In genomic region chr11:124760806-124761205, GRCh38 we compare ENCODE assay signal across 14 cellular contexts. TPM values are rescaled to one million over a fixed set of nuclear protein-coding genes. Genes with fewer than 3 reads are reported as not detected.
A peak's percentile ranks its signal among the peaks of the same experiment; 100 is the strongest.
DNase-seq lines count a peak whose midpoint lies in the region; ATAC-seq, FAIRE-seq and TF ChIP-seq lines count a peak whose summit lies in the region.
"Had no signal": no experiment of that assay in that cellular context is flagged by ENCODE, and none has a peak within 500 bp of the region (broad histone marks: within the 10 kb centered on the region; RNA-seq: fewer than 3 reads in every experiment).

No MANE protein-coding gene starts in this region.

- FAIRE-seq in H54 (lab: Jason Lieb, UNC) = no peak
- FAIRE-seq: colon had no signal

- H3K4me1 Mint-ChIP-seq in effector memory CD8-positive, alpha-beta T cell (ENCODE audit: low read depth in 2 of 2) = peaks cover 11 to 12% of the 10 kb centered on the region in 2 donors
- H3K4me1 Mint-ChIP-seq in neural crest cell = peaks cover 39% of the 10 kb centered on the region

- no peaks in the 10 kb centered on the region for H3K9me3 ChIP-seq in right cardiac atrium (ENCODE audit: control insufficient read depth, low read length)
- no peaks in the 10 kb centered on the region for H3K9me3 ChIP-seq in aorta (ENCODE audit: control insufficient read depth, low read length)

- no peak for TF ChIP-seq POLR2A in H54 (IDR thresholded peaks at IDR 0.05; ENCODE audit: low read depth, low read length)

- DNase-seq in right cardiac atrium (no peak), left ventricle myocardium superior (no peak), neural crest cell (ENCODE audit: low read depth, low spot score) (no peak), aorta (no peak), H54 (ENCODE audit: insufficient read length, low spot score) (no peak), inferior parietal cortex (ENCODE audit: extremely low spot score) (no peak)
- DNase-seq in effector memory CD8-positive, alpha-beta T cell = no peak
- DNase-seq: activated CD8-positive, alpha-beta memory T cell treated with anti-CD3 and anti-CD28 coated beads, Interleukin-2, amount 50 U/mL, for 4 hours; AML-193; NCI-H774; stimulated activated CD4-positive, alpha-beta T cell treated with anti-CD3 and anti-CD28 coated beads, Interleukin-2, amount 100 ng/mL, for 48 hours had no signal

- H3K36me3 Mint-ChIP-seq in effector memory CD8-positive, alpha-beta T cell (ENCODE audit: insufficient read depth) = peaks cover 6% of the 10 kb centered on the region
- H3K36me3 Mint-ChIP-seq in neural crest cell (ENCODE audit: low read depth) = no peaks in the 10 kb centered on the region

- intact Hi-C loops in right cardiac atrium (cut with DNase I) = loop anchor here in 3 of 4 donors (5.0 to 10.0 kb wide), 3 partner anchors 74 to 89 kb away; partner anchors contain the start of genes SIAE (in 2 of the 3) and SPA17 (in 2 of the 3)
- intact Hi-C loops in left ventricle myocardium superior (cut with micrococcal nuclease) = loop anchor here (10.0 kb wide), 1 partner anchor 96 kb away; no protein-coding TSS in a partner anchor
- intact Hi-C loops in aorta (cut with DNase I) = loop anchor here (1.0 to 10.0 kb wide), 4 partner anchors 36 to 84 kb away; no protein-coding TSS in a partner anchor

- no peak for TF ChIP-seq CTCF in neural crest cell (conservative IDR thresholded peaks at IDR 0.05)

- H3K27me3 ChIP-seq in right cardiac atrium (ENCODE audit: control insufficient read depth, insufficient read depth) = no peaks in the 10 kb centered on the region
- no peaks in the 10 kb centered on the region for H3K27me3 ChIP-seq in aorta (ENCODE audit: control insufficient read depth in 1 of 2, insufficient read depth in 2 of 2, low read length in 1 of 2)

- no peaks in the 10 kb centered on the region for H3K9me3 Mint-ChIP-seq in effector memory CD8-positive, alpha-beta T cell
- H3K9me3 Mint-ChIP-seq in neural crest cell = no peaks in the 10 kb centered on the region
- H3K9me3 Mint-ChIP-seq: type B pancreatic cell had no signal

- ATAC-seq in right cardiac atrium (no peak), left ventricle myocardium superior (no peak), aorta (ENCODE audit: low FRiP score) (no peak), GM19397 (IDR thresholded peaks at IDR 0.05; ENCODE audit: unreplicated experiment) (no peak)
- ATAC-seq in effector memory CD8-positive, alpha-beta T cell (replicated peaks) = no peak

- H3K4me3 ChIP-seq in right cardiac atrium (ENCODE audit: low read length) (peak overlapping the region; percentile 60), aorta (ENCODE audit: low read length in 2 of 2) (peak overlapping the region; percentile 49 to 68)

- peaks cover 51 to 66% of the 10 kb centered on the region in 2 donors for H3K27me3 Mint-ChIP-seq in effector memory CD8-positive, alpha-beta T cell
- H3K27me3 Mint-ChIP-seq in neural crest cell (ENCODE audit: low read depth) = peaks cover 79% of the 10 kb centered on the region

- H3K4me1 ChIP-seq in right cardiac atrium (ENCODE audit: control insufficient read depth, insufficient read depth, low read length) = peaks cover 3% of the 10 kb centered on the region
- H3K4me1 ChIP-seq in aorta (ENCODE audit: control insufficient read depth in 1 of 2, insufficient read depth in 2 of 2, low read length in 2 of 2) = no peaks in the 10 kb centered on the region

- no peaks in the 10 kb centered on the region for H3K36me3 ChIP-seq in aorta (ENCODE audit: control insufficient read depth in 1 of 2, insufficient read depth in 2 of 2, low read length in 1 of 2)

- no peak overlapping the region for H3K27ac Mint-ChIP-seq in effector memory CD8-positive, alpha-beta T cell
- H3K27ac Mint-ChIP-seq in neural crest cell (ENCODE audit: unreplicated experiment) = peak overlapping the region; percentile 67
- H3K27ac Mint-ChIP-seq: type B pancreatic cell had no signal

- H3K27ac ChIP-seq in right cardiac atrium (ENCODE audit: low read length) (peak overlapping the region; percentile 80), aorta (ENCODE audit: low read depth in 1 of 2, low read length in 2 of 2) (peak overlapping the region; percentile 32 to 49)

- peak overlapping the region; percentile 85 to 90 for H3K4me3 Mint-ChIP-seq in effector memory CD8-positive, alpha-beta T cell
- H3K4me3 Mint-ChIP-seq in neural crest cell = peak overlapping the region; percentile 62

- 59% methylated on average over 3 of the region's 3 CpGs for WGBS in right cardiac atrium
- WGBS in aorta, 2 donors = 38 to 53% methylated on average over 3 of the region's 3 CpGs

RNA-seq across cellular contexts. Expression of gene ESAM, which starts 1.3 kb away (rescaled TPM):
- 10 to 100 TPM; 31.2 to 49.8 (median 41.9) TPM for total RNA-seq in right cardiac atrium
- 51.8 TPM for polyA plus RNA-seq in right cardiac atrium
- total RNA-seq in left ventricle myocardium superior = 40.5 TPM
- total RNA-seq in neural crest cell = 0.96 and 1.1 TPM in 2 replicates
- total RNA-seq in aorta = 100 to 1,000 TPM in 1 of 2 donors, 10 to 100 TPM in 1; 95.1 to 182 TPM
- polyA plus RNA-seq in aorta = 100 to 1,000 TPM in 1 of 2 donors, 10 to 100 TPM in 1; 33.2 to 110 TPM

RNA-seq across cellular contexts. Expression of gene VSIG2, which starts 8.8 kb away (rescaled TPM):
- total RNA-seq in right cardiac atrium (1 to 10 TPM in 3 of 4 donors, under 1 TPM in 1; 0.97 to 1.4 (median 1.0) TPM), left ventricle myocardium superior (1.1 TPM), neural crest cell (not detected in 2 replicates), aorta (1 to 10 TPM; 3.8 to 6.9 TPM)
- polyA plus RNA-seq in right cardiac atrium (0.43 TPM), aorta (1 to 10 TPM; 1.9 to 3.1 TPM)

RNA-seq across cellular contexts. Expression of gene NRGN, which starts 21.1 kb away (rescaled TPM):
- total RNA-seq in right cardiac atrium (10 to 100 TPM in 2 of 4 donors, 1 to 10 TPM in 2; 5.3 to 11.1 (median 9.0) TPM), left ventricle myocardium superior (4.1 TPM), neural crest cell (30.3 and 30.7 TPM in 2 replicates), aorta (10 to 100 TPM; 33.2 to 41.1 TPM)
- polyA plus RNA-seq in right cardiac atrium (16.0 TPM), aorta (10 to 100 TPM; 15.4 to 38.5 TPM)

RNA-seq across cellular contexts. Expression of gene MSANTD2, which starts 39.4 kb away (rescaled TPM):
- total RNA-seq in right cardiac atrium (1 to 10 TPM; 3.5 to 6.7 (median 5.3) TPM), left ventricle myocardium superior (3.4 TPM), neural crest cell (28.7 and 29.0 TPM in 2 replicates), aorta (10 to 100 TPM; 21.5 to 23.6 TPM)
- polyA plus RNA-seq in right cardiac atrium (3.8 TPM), aorta (10 to 100 TPM in 1 of 2 donors, 1 to 10 TPM in 1; 6.3 to 18.0 TPM)

Comparison
In these comparisons a context has a peak if more than half of its experiments do, and no peak if none do; other contexts are left out.
1. RNA of gene ESAM, which starts 1.3 kb away (total RNA-seq): 95.1 to 182 TPM in aorta, 31.2 to 49.8 TPM in right cardiac atrium and 40.5 TPM in left ventricle myocardium superior (single experiment); 0.96 to 1.1 TPM in neural crest cell; every median in the first group is over 10 times any median in the second.